Comparison of ENCODE assay signal across 25 cellular contexts in the genomic region with DNA sequence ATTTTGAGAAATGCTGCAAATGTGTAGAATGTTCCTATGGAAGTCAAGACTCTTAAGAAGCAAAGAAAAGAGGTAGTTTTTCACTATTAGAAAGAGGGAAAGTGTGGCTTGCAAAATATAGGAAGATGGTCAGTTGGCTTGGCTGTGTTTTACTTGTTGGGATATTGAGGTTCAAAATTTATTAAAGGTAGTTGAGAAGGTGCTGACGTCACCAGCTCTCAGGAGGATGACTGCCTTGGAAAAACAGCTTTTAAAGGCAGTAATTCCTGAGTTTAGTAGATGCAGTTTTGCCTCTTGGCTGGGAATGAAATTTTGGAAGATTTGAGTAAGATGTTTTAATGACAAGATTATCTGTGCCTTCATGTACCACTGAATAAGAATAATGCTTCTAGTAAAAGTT. TPM values are rescaled to one million over a fixed set of nuclear protein-coding genes. Genes with fewer than 3 reads are reported as not detected.
"Had no signal": no experiment of that assay in that cellular context is flagged by ENCODE, and none has a peak within 500 bp of the region (broad histone marks: within the 10 kb centered on the region; RNA-seq: fewer than 3 reads in every experiment).

No MANE protein-coding gene starts in this region.

- H3K9me3 Mint-ChIP-seq: activated CD4-positive, alpha-beta memory T cell treated with anti-CD3 and anti-CD28 coated beads for 36 hours; activated naive CD4-positive, alpha-beta T cell treated with anti-CD3 and anti-CD28 coated beads, Interleukin-2, amount 50 U/mL, for 24 hours; central memory CD8-positive, alpha-beta T cell had no signal

- H3K4me3 Mint-ChIP-seq: activated CD4-positive, alpha-beta memory T cell treated with anti-CD3 and anti-CD28 coated beads for 36 hours; activated CD4-positive, alpha-beta T cell treated with anti-CD3 and anti-CD28 coated beads, Interleukin-2, amount 10 ng/mL, durations not matched to agents 7 days and 5 days; central memory CD8-positive, alpha-beta T cell had no signal

- H3K36me3 Mint-ChIP-seq: activated CD4-positive, alpha-beta memory T cell treated with anti-CD3 and anti-CD28 coated beads for 36 hours; activated naive CD4-positive, alpha-beta T cell treated with anti-CD3 and anti-CD28 coated beads, Interleukin-2, amount 50 U/mL, for 24 hours had no signal

- H3K9me3 ChIP-seq: ascending aorta, body of pancreas, Peyer's patch, SJSA1 had no signal

- H3K27me3 Mint-ChIP-seq: activated CD4-positive, alpha-beta memory T cell treated with anti-CD3 and anti-CD28 coated beads for 36 hours; activated CD4-positive, alpha-beta T cell treated with anti-CD3 and anti-CD28 coated beads, Interleukin-2, amount 10 ng/mL, durations not matched to agents 7 days and 5 days; activated naive CD4-positive, alpha-beta T cell treated with anti-CD3 and anti-CD28 coated beads, Interleukin-2, amount 50 U/mL, for 24 hours had no signal

- FAIRE-seq: TTC549 had no signal

- H3K4me3 ChIP-seq: ascending aorta, body of pancreas, Peyer's patch, SJSA1 had no signal

- H3K4me1 ChIP-seq: ascending aorta, body of pancreas, Peyer's patch, SJSA1 had no signal

- H3K36me3 ChIP-seq: ascending aorta, Peyer's patch, SJSA1 had no signal

- H3K27ac ChIP-seq: ascending aorta, body of pancreas, Peyer's patch, SJSA1, VCaP had no signal

- H3K27ac Mint-ChIP-seq: activated CD4-positive, alpha-beta memory T cell treated with anti-CD3 and anti-CD28 coated beads for 36 hours; activated naive CD4-positive, alpha-beta T cell treated with anti-CD3 and anti-CD28 coated beads, Interleukin-2, amount 50 U/mL, for 24 hours had no signal

- DNase-seq: activated CD4-positive, alpha-beta memory T cell treated with anti-CD3 and anti-CD28 coated beads for 36 hours; activated CD4-positive, CD25-positive, alpha-beta regulatory T cell; activated CD8-positive, alpha-beta memory T cell treated with anti-CD3 and anti-CD28 coated beads, Interleukin-2, amount 50 U/mL, for 48 hours; activated T-cell treated with anti-CD3 and anti-CD28 coated beads, Interleukin-2, amount 50 U/mL, for 1 hour; body of pancreas; MM.1S; NCI-H1105 treated with DMSO at 0.1 percent for 48 hours; NCI-H1436 treated with DMSO at 0.1 percent for 48 hours; NCI-H187; NCI-H2081; NCI-H446; NCI-H524; Peyer's patch; SHP77; SW 1271; T1000 had no signal

- ATAC-seq: body of pancreas, SK-N-SH treated with all-trans-retinoic acid at 6 μM for 48 hours had no signal

- H3K27me3 ChIP-seq: ascending aorta, body of pancreas, Peyer's patch had no signal

RNA-seq across cellular contexts. Expression of gene OR4D9, which starts 0.3 kb away (rescaled TPM):
- total RNA-seq: activated CD4-positive, alpha-beta memory T cell treated with anti-CD3 and anti-CD28 coated beads for 36 hours; activated CD4-positive, alpha-beta T cell treated with anti-CD3 and anti-CD28 coated beads, Interleukin-2, amount 10 ng/mL, durations not matched to agents 7 days and 5 days; activated CD8-positive, alpha-beta memory T cell treated with anti-CD3 and anti-CD28 coated beads for 36 hours; ascending aorta; body of pancreas; Peyer's patch; SJSA1 had no signal

RNA-seq across cellular contexts. Expression of gene OR4D11, which starts 8.3 kb away (rescaled TPM):
- total RNA-seq: activated CD4-positive, alpha-beta memory T cell treated with anti-CD3 and anti-CD28 coated beads for 36 hours; activated CD4-positive, alpha-beta T cell treated with anti-CD3 and anti-CD28 coated beads, Interleukin-2, amount 10 ng/mL, durations not matched to agents 7 days and 5 days; activated CD8-positive, alpha-beta memory T cell treated with anti-CD3 and anti-CD28 coated beads for 36 hours; ascending aorta; body of pancreas; Peyer's patch; SJSA1 had no signal

RNA-seq across cellular contexts. Expression of gene OR4D10, which starts 38.6 kb away (rescaled TPM):
- total RNA-seq: activated CD4-positive, alpha-beta memory T cell treated with anti-CD3 and anti-CD28 coated beads for 36 hours; activated CD4-positive, alpha-beta T cell treated with anti-CD3 and anti-CD28 coated beads, Interleukin-2, amount 10 ng/mL, durations not matched to agents 7 days and 5 days; activated CD8-positive, alpha-beta memory T cell treated with anti-CD3 and anti-CD28 coated beads for 36 hours; ascending aorta; body of pancreas; Peyer's patch; SJSA1 had no signal

RNA-seq across cellular contexts. Expression of gene OR4D6, which starts 54.9 kb away (rescaled TPM):
- total RNA-seq: activated CD4-positive, alpha-beta memory T cell treated with anti-CD3 and anti-CD28 coated beads for 36 hours; activated CD4-positive, alpha-beta T cell treated with anti-CD3 and anti-CD28 coated beads, Interleukin-2, amount 10 ng/mL, durations not matched to agents 7 days and 5 days; activated CD8-positive, alpha-beta memory T cell treated with anti-CD3 and anti-CD28 coated beads for 36 hours; ascending aorta; body of pancreas; Peyer's patch; SJSA1 had no signal
